8 cellular contexts compared by ENCODE assay signal in genomic region chr1:46549697-46550681, GRCh38. TPM values are rescaled to one million over a fixed set of nuclear protein-coding genes. Genes with fewer than 3 reads are reported as not detected.
DNase-seq lines count a peak whose midpoint lies in the region; FAIRE-seq and TF ChIP-seq lines count a peak whose summit lies in the region.

No MANE protein-coding gene starts in this region.

- peaks cover 2% of the 10 kb centered on the region for H3K4me1 Mint-ChIP-seq in astrocyte (ENCODE audit: low read depth, unreplicated experiment)

- H3K36me3 ChIP-seq in astrocyte (ENCODE audit: insufficient read depth, low read length), result no peaks in the 10 kb centered on the region
- no peaks in the 10 kb centered on the region for H3K36me3 ChIP-seq in mucosa of stomach (ENCODE audit: control insufficient read depth, insufficient read depth, low read length)

- FAIRE-seq in astrocyte (lab: Jason Lieb, UNC), result no peak

- H3K9ac ChIP-seq in astrocyte (ENCODE audit: low read length) (no peak overlapping the region), mucosa of stomach (ENCODE audit: low read length) (peak overlapping the region; percentile 5)

- H3K4me3 ChIP-seq in astrocyte (ENCODE audit: insufficient read depth, low read depth, low read length), result no peak overlapping the region
- H3K4me3 ChIP-seq in mucosa of stomach (ENCODE audit: low read length), result no peak overlapping the region

- H3K27me3 ChIP-seq in astrocyte (ENCODE audit: insufficient read depth, low read length) (peaks cover 29% of the 10 kb centered on the region), mucosa of stomach (ENCODE audit: control insufficient read depth, insufficient read depth, low read length) (peaks cover 43% of the 10 kb centered on the region)

- no peaks in the 10 kb centered on the region for H3K79me2 ChIP-seq in astrocyte (ENCODE audit: insufficient read depth, low read length)

- H3K4me1 ChIP-seq in astrocyte (ENCODE audit: insufficient read depth, low read length), result no peaks in the 10 kb centered on the region
- H3K4me1 ChIP-seq in mucosa of stomach (ENCODE audit: control insufficient read depth, insufficient read depth, low read length), result peaks cover 11% of the 10 kb centered on the region

- peak; percentile 14 to 20 for DNase-seq in NCI-H2081 (lab: John Stamatoyannopoulos, UW)
- DNase-seq in NCI-H2081 treated with DMSO at 0.1 percent for 48 hours (lab: John Stamatoyannopoulos, UW), result no peak
- DNase-seq in NCI-H748 treated with DMSO at 0.1 percent for 48 hours (lab: John Stamatoyannopoulos, UW), result peak; percentile 69
- peak; percentile 13 for DNase-seq in astrocyte (ENCODE audit: low read depth)
- DNase-seq in NCI-H510A treated with DMSO at 0.1 percent for 48 hours (lab: John Stamatoyannopoulos, UW), result no peak
- DNase-seq in NCI-H226, result no peak
- DNase-seq in GF-D8 (lab: John Stamatoyannopoulos, UW), result no peak

- H3K4me3 Mint-ChIP-seq in astrocyte (ENCODE audit: unreplicated experiment), result no peak overlapping the region

- H3K27ac ChIP-seq in astrocyte (ENCODE audit: low read depth, low read length), result no peak overlapping the region

- H3K27me3 Mint-ChIP-seq in astrocyte (ENCODE audit: low read depth, unreplicated experiment), result peaks cover 70% of the 10 kb centered on the region

- peaks cover 3% of the 10 kb centered on the region for H3K36me3 Mint-ChIP-seq in astrocyte (ENCODE audit: low read depth, unreplicated experiment)

- peak overlapping the region; percentile 88 for H3K27ac Mint-ChIP-seq in astrocyte (ENCODE audit: unreplicated experiment)

- no peaks in the 10 kb centered on the region for H4K20me1 ChIP-seq in astrocyte (ENCODE audit: insufficient read depth, low read length)

- no peaks in the 10 kb centered on the region for H3K9me3 Mint-ChIP-seq in astrocyte (ENCODE audit: unreplicated experiment)

- TF ChIP-seq CTCF in astrocyte (IDR thresholded peaks at IDR 0.05; ENCODE audit: insufficient read depth, low read depth, low read length), result no peak

- H2AFZ ChIP-seq in astrocyte (ENCODE audit: low read depth, low read length), result no peak overlapping the region

- H3K9me3 ChIP-seq in astrocyte (ENCODE audit: insufficient read depth, low read depth, low read length) (no peaks in the 10 kb centered on the region), mucosa of stomach (ENCODE audit: control insufficient read depth, low read length) (no peaks in the 10 kb centered on the region)

- H3K4me2 ChIP-seq in astrocyte (ENCODE audit: low read length), result no peak overlapping the region

RNA-seq across cellular contexts. Expression of gene KNCN, which starts 1.5 kb away (rescaled TPM):
- not detected in 2 replicates for total RNA-seq in astrocyte

RNA-seq across cellular contexts. Expression of gene MKNK1, which starts 54.1 kb away (rescaled TPM):
- total RNA-seq in astrocyte, result 22.8 and 26.9 TPM in 2 replicates

Comparison
In these comparisons a context has a peak if more than half of its experiments do, and no peak if none do; other contexts are left out.
1. DNase-seq: peak in NCI-H2081 (2 of 2), NCI-H748 treated with DMSO at 0.1 percent for 48 hours (single experiment) and astrocyte (single experiment); none in NCI-H2081 treated with DMSO at 0.1 percent for 48 hours (single experiment), NCI-H510A treated with DMSO at 0.1 percent for 48 hours (single experiment), NCI-H226 (single experiment) and GF-D8 (single experiment).